In genomic region chr19:10749435-10750384, GRCh38 we compare ENCODE assay signal across 10 cellular contexts. TPM values are rescaled to one million over a fixed set of nuclear protein-coding genes. Genes with fewer than 3 reads are reported as not detected.
DNase-seq lines count a peak whose midpoint lies in the region; ATAC-seq and TF ChIP-seq lines count a peak whose summit lies in the region.
"Had no signal": no experiment of that assay in that cellular context is flagged by ENCODE, and none has a peak within 500 bp of the region (broad histone marks: within the 10 kb centered on the region; RNA-seq: fewer than 3 reads in every experiment).

No MANE protein-coding gene starts in this region.

- H4K20me1 ChIP-seq in MM.1S (ENCODE audit: insufficient read depth, low read length), result peaks cover 4% of the 10 kb centered on the region; the same call in 1 of the 2 replicates

- H3K4me2 ChIP-seq in MM.1S (ENCODE audit: low read depth, low read length), result no peak overlapping the region

- H3K79me2 ChIP-seq in MM.1S (ENCODE audit: low read length), result peaks cover 93% of the 10 kb centered on the region

- H3K4me3 Mint-ChIP-seq in T-helper 1 cell treated with Interleukin-12 subunit alpha and Interleukin-12 subunit beta and Interleukin-4 antibody, amounts not matched to agents 30 μg/mL and 1 μg/mL, for 36 hours, result no peak overlapping the region
- H3K4me3 Mint-ChIP-seq in activated naive CD8-positive, alpha-beta T cell treated with anti-CD3 and anti-CD28 coated beads for 36 hours, result no peak overlapping the region

- no peaks in the 10 kb centered on the region for H3K9me3 Mint-ChIP-seq in T-helper 1 cell treated with Interleukin-12 subunit alpha and Interleukin-12 subunit beta and Interleukin-4 antibody, amounts not matched to agents 30 μg/mL and 1 μg/mL, for 36 hours
- no peaks in the 10 kb centered on the region for H3K9me3 Mint-ChIP-seq in activated naive CD8-positive, alpha-beta T cell treated with anti-CD3 and anti-CD28 coated beads for 36 hours

- H3K9ac ChIP-seq in liver (ENCODE audit: low read depth in 1 of 2, low read length in 2 of 2), result no peak overlapping the region
- no peak overlapping the region for H3K9ac ChIP-seq in MM.1S (ENCODE audit: low read length)

- H3K9me3 ChIP-seq in liver (ENCODE audit: control insufficient read depth in 4 of 4, low read length in 3 of 4) (no peaks in the 10 kb centered on the region), MM.1S (replicated peaks; ENCODE audit: insufficient read depth, low read length) (no peaks in the 10 kb centered on the region)

- H3K4me1 ChIP-seq in liver (ENCODE audit: control insufficient read depth in 4 of 4, insufficient read depth in 4 of 4, low read length in 3 of 4) (peaks cover 38 to 53% (median 43%) of the 10 kb centered on the region in 4 donors), MM.1S (ENCODE audit: low read length) (no peaks in the 10 kb centered on the region)

- H3K4me1 Mint-ChIP-seq in T-helper 1 cell treated with Interleukin-12 subunit alpha and Interleukin-12 subunit beta and Interleukin-4 antibody, amounts not matched to agents 30 μg/mL and 1 μg/mL, for 36 hours (ENCODE audit: low read depth), result peaks cover 50% of the 10 kb centered on the region
- peaks cover 60% of the 10 kb centered on the region for H3K4me1 Mint-ChIP-seq in activated naive CD8-positive, alpha-beta T cell treated with anti-CD3 and anti-CD28 coated beads for 36 hours

- no peak for TF ChIP-seq RAD21 in liver (IDR thresholded peaks at IDR 0.05)

- TF ChIP-seq CTCF in liver (IDR thresholded peaks at IDR 0.05; ENCODE audit: low read depth, low read length, missing input control) (no peak), MM.1S (IDR thresholded peaks at IDR 0.05; ENCODE audit: low read length) (no peak)

- H3K36me3 Mint-ChIP-seq in T-helper 1 cell treated with Interleukin-12 subunit alpha and Interleukin-12 subunit beta and Interleukin-4 antibody, amounts not matched to agents 30 μg/mL and 1 μg/mL, for 36 hours (ENCODE audit: low read depth), result peaks cover 3% of the 10 kb centered on the region
- H3K36me3 Mint-ChIP-seq in activated naive CD8-positive, alpha-beta T cell treated with anti-CD3 and anti-CD28 coated beads for 36 hours, result peaks cover 5% of the 10 kb centered on the region

- ATAC-seq in GM19452 (IDR thresholded peaks at IDR 0.05; ENCODE audit: unreplicated experiment) (no peak), HG03354 (IDR thresholded peaks at IDR 0.05; ENCODE audit: poor library complexity, severe bottlenecking, unreplicated experiment) (no peak)

- H2AFZ ChIP-seq in MM.1S (ENCODE audit: low read length), result no peak overlapping the region

- H3F3A ChIP-seq in MM.1S (ENCODE audit: insufficient read depth, low read length), result no peaks in the 10 kb centered on the region

- H3K9me2 ChIP-seq in MM.1S (replicated peaks; ENCODE audit: insufficient read depth, low read length), result no peaks in the 10 kb centered on the region

- no peak overlapping the region for H3K4me3 ChIP-seq in liver (ENCODE audit: low read depth in 1 of 3, low read length in 3 of 3)
- no peak overlapping the region for H3K4me3 ChIP-seq in MM.1S (ENCODE audit: low read length)

- peak overlapping the region; percentile 49 for H3K27ac Mint-ChIP-seq in T-helper 1 cell treated with Interleukin-12 subunit alpha and Interleukin-12 subunit beta and Interleukin-4 antibody, amounts not matched to agents 30 μg/mL and 1 μg/mL, for 36 hours
- H3K27ac Mint-ChIP-seq in activated naive CD8-positive, alpha-beta T cell treated with anti-CD3 and anti-CD28 coated beads for 36 hours, result peak overlapping the region; percentile 45

- no peaks in the 10 kb centered on the region for H3K27me3 Mint-ChIP-seq in T-helper 1 cell treated with Interleukin-12 subunit alpha and Interleukin-12 subunit beta and Interleukin-4 antibody, amounts not matched to agents 30 μg/mL and 1 μg/mL, for 36 hours (ENCODE audit: low read depth)
- no peaks in the 10 kb centered on the region for H3K27me3 Mint-ChIP-seq in activated naive CD8-positive, alpha-beta T cell treated with anti-CD3 and anti-CD28 coated beads for 36 hours

- peak overlapping the region; percentile 72 to 83 for H3K27ac ChIP-seq in liver (ENCODE audit: low read depth in 1 of 2, low read length in 2 of 2)
- H3K27ac ChIP-seq in substantia nigra (ENCODE audit: low read depth, low read length, poor library complexity, severe bottlenecking), result peak overlapping the region; percentile 100
- no peak overlapping the region for H3K27ac ChIP-seq in MM.1S (ENCODE audit: low read length)

- DNase-seq in T-helper 1 cell (no peak), substantia nigra (lab: John Stamatoyannopoulos, UW) (peak in 1 of 49 donors; percentile 23), MM.1S (no peak)
- no peak for DNase-seq in activated naive CD8-positive, alpha-beta T cell treated with anti-CD3 and anti-CD28 coated beads for 36 hours
- DNase-seq: NCI-H1105; stimulated activated CD4-positive, alpha-beta T cell treated with anti-CD3 and anti-CD28 coated beads, Interleukin-2, amount 100 ng/mL, for 48 hours had no signal

- H3K36me3 ChIP-seq in liver (ENCODE audit: control insufficient read depth in 4 of 4, insufficient read depth in 3 of 4, low read depth in 1 of 4, low read length in 3 of 4) (no peaks in the 10 kb centered on the region), MM.1S (replicated peaks; ENCODE audit: insufficient read depth, low read length) (no peaks in the 10 kb centered on the region)

- WGBS in liver, result 75% methylated on average over 13 of the region's 13 CpGs

- H3K27me3 ChIP-seq in liver (ENCODE audit: control insufficient read depth in 4 of 4, insufficient read depth in 4 of 4, low read length in 3 of 4), result no peaks in the 10 kb centered on the region
- H3K27me3 ChIP-seq in MM.1S (replicated peaks; ENCODE audit: insufficient read depth, low read length), result no peaks in the 10 kb centered on the region

TF ChIP-seq in liver, 16 proteins besides CTCF, POLR2A, EP300 and RAD21:
- TF ChIP-seq NR2F2 (IDR thresholded peaks at IDR 0.05), result no peak
TF ChIP-seq in liver: peak in this region for 0.

RNA-seq across cellular contexts. Expression of gene DNM2, which starts 31.8 kb away (rescaled TPM):
- 100 to 1,000 TPM; 127 to 133 TPM for total RNA-seq in activated naive CD8-positive, alpha-beta T cell treated with anti-CD3 and anti-CD28 coated beads for 36 hours
- total RNA-seq in liver, result 10 to 100 TPM; 79.5 to 95.1 TPM
- polyA plus RNA-seq in liver, result 10 to 100 TPM; 23.1 to 38.6 TPM

RNA-seq across cellular contexts. Expression of gene QTRT1, which starts 48.5 kb away (rescaled TPM):
- 10 to 100 TPM; 66.6 to 71.5 TPM for total RNA-seq in activated naive CD8-positive, alpha-beta T cell treated with anti-CD3 and anti-CD28 coated beads for 36 hours
- total RNA-seq in liver, result 10 to 100 TPM; 13.2 to 28.3 TPM
- 10 to 100 TPM; 17.1 to 38.1 TPM for polyA plus RNA-seq in liver
